Comparison of ENCODE assay signal across 13 cellular contexts in the genomic region with DNA sequence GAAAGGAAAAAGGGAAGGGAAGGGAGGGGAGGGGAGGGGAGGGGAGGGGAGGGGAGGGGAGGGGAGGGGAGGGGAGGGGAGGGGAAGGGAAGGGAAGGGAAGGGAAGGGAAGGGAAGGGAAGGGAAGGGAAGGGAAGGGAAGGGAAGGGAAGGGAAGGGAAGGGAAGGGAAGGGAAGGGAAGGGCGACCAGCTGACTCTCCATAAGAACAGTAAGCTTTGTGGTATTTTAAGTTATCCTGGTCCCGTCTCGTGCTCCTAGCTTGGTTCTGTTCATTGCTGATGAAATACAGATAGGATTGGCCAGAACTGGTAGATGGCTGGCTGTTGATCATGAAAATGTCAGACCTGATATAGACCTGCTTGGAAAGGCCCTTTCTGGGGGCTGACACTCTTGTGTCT. TPM values are rescaled to one million over a fixed set of nuclear protein-coding genes. Genes with fewer than 3 reads are reported as not detected.
"Had no signal": no experiment of that assay in that cellular context is flagged by ENCODE, and none has a peak within 500 bp of the region (broad histone marks: within the 10 kb centered on the region; RNA-seq: fewer than 3 reads in every experiment).

No MANE protein-coding gene starts in this region.

RNA-seq across cellular contexts. Expression of gene SSX1, which starts 25.5 kb away (rescaled TPM):
- total RNA-seq: stomach, subcutaneous adipose tissue, suprapubic skin, temporal lobe, thoracic aorta, tibial nerve, transverse colon, upper lobe of left lung, upper lobe of right lung, ureter, urinary bladder, uterus, vagina had no signal
- polyA plus RNA-seq: stomach, urinary bladder had no signal
